ENCODE assay signal across 10 cellular contexts in the genomic region with DNA sequence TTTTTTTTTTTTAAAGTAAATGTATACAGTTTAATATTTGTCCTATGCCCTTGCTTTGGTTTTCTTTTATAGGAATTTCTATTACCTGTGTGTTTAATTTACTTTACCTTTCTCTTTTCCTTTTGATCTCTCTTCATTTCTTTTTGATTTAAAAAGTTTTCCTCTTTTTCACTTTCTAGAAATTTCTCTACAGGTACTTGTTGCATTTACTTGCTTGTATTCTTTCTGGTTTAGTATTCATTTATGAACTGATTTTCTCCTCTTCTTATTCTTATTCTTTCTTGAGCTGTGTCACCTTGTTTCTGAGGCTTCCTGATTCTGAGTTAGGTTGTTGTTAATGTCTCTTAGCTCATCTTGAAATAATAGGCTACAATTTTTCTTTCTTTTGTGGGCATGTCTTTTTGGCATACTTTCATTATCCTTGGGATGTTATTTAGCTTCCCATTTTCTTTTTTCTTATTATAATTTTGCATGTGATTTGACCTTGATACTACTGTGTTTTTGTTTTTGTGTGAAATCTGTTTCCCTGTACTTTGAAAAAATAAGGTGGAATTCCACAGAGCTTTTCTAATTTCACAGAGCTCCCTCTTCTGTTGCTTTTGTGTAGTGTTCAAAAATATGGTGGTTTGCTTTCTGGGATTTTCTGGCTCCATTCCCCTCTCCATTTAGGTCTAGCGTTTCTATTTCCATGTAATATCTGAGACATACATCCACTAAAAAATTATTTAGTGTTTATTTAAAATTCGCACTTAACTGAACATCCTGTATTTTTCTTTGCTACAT. TPM values are rescaled to one million over a fixed set of nuclear protein-coding genes. Genes with fewer than 3 reads are reported as not detected.
DNase-seq lines count a peak whose midpoint lies in the region; ATAC-seq and TF ChIP-seq lines count a peak whose summit lies in the region.
"Had no signal": no experiment of that assay in that cellular context is flagged by ENCODE, and none has a peak within 500 bp of the region (broad histone marks: within the 10 kb centered on the region; RNA-seq: fewer than 3 reads in every experiment).

No MANE protein-coding gene starts in this region.

- no peaks in the 10 kb centered on the region for H3K4me1 Mint-ChIP-seq in mesothelial cell of epicardium

- no peak overlapping the region for H3K27ac Mint-ChIP-seq in mesothelial cell of epicardium

- DNase-seq in DMS114 treated with DMSO at 0.1 percent for 48 hours (lab: John Stamatoyannopoulos, UW; ENCODE audit: unreplicated experiment), result peak; percentile 15
- peak; percentile 26 for DNase-seq in KBM-7
- peak; percentile 4 for DNase-seq in amniotic epithelial cell (ENCODE audit: low read depth)
- DNase-seq in mesothelial cell of epicardium (ENCODE audit: low spot score in 2 of 2, unreplicated experiment in 2 of 2), result no peak
- no peak for DNase-seq in activated CD4-positive, CD25-positive, alpha-beta regulatory T cell treated with anti-CD3 and anti-CD28 coated beads, Interleukin-2, amount 50 U/mL, for 72 hours
- DNase-seq in stimulated activated CD4-positive, alpha-beta T cell treated with anti-CD3 and anti-CD28 coated beads, Interleukin-4, amount 100 ng/mL, for 24 hours, result no peak
- DNase-seq: activated T-cell treated with anti-CD3 and anti-CD28 coated beads for 4 hours, NCI-H1105 had no signal

- H3K4me3 Mint-ChIP-seq in mesothelial cell of epicardium, result no peak overlapping the region

- ATAC-seq in GM19395 (IDR thresholded peaks at IDR 0.05; ENCODE audit: unreplicated experiment) (no peak), HG03095 (IDR thresholded peaks at IDR 0.05; ENCODE audit: unreplicated experiment) (no peak)

- H3K27me3 Mint-ChIP-seq in mesothelial cell of epicardium (ENCODE audit: low read depth), result peaks cover 52% of the 10 kb centered on the region

- H3K9me3 Mint-ChIP-seq in mesothelial cell of epicardium, result peaks cover 5% of the 10 kb centered on the region

- no peaks in the 10 kb centered on the region for H3K36me3 Mint-ChIP-seq in mesothelial cell of epicardium

- peak; percentile 27 for TF ChIP-seq CTCF in mesothelial cell of epicardium (IDR thresholded peaks at IDR 0.05; ENCODE audit: unreplicated experiment)

- in situ Hi-C loops in KBM-7 (cut with MboI; ENCODE audit: low pct_unique_long_range_greater_than_20kb, low sequenced_read_pairs), result no loop called here

RNA-seq across cellular contexts. Expression of a gene that starts 25.5 kb away (rescaled TPM):
- total RNA-seq in mesothelial cell of epicardium, result 38.7 to 42.2 TPM (median 40.6 TPM) in 3 replicates

Comparison
In these comparisons a context has a peak if more than half of its experiments do, and no peak if none do; other contexts are left out.
1. DNase-seq: peak in DMS114 treated with DMSO at 0.1 percent for 48 hours (single experiment), KBM-7 (single experiment) and amniotic epithelial cell (single experiment); none in mesothelial cell of epicardium (0 of 2), activated CD4-positive, CD25-positive, alpha-beta regulatory T cell treated with anti-CD3 and anti-CD28 coated beads, Interleukin-2, amount 50 U/mL, for 72 hours (single experiment) and stimulated activated CD4-positive, alpha-beta T cell treated with anti-CD3 and anti-CD28 coated beads, Interleukin-4, amount 100 ng/mL, for 24 hours (single experiment).